ENCODE assay signal across 7 cellular contexts in the genomic region with DNA sequence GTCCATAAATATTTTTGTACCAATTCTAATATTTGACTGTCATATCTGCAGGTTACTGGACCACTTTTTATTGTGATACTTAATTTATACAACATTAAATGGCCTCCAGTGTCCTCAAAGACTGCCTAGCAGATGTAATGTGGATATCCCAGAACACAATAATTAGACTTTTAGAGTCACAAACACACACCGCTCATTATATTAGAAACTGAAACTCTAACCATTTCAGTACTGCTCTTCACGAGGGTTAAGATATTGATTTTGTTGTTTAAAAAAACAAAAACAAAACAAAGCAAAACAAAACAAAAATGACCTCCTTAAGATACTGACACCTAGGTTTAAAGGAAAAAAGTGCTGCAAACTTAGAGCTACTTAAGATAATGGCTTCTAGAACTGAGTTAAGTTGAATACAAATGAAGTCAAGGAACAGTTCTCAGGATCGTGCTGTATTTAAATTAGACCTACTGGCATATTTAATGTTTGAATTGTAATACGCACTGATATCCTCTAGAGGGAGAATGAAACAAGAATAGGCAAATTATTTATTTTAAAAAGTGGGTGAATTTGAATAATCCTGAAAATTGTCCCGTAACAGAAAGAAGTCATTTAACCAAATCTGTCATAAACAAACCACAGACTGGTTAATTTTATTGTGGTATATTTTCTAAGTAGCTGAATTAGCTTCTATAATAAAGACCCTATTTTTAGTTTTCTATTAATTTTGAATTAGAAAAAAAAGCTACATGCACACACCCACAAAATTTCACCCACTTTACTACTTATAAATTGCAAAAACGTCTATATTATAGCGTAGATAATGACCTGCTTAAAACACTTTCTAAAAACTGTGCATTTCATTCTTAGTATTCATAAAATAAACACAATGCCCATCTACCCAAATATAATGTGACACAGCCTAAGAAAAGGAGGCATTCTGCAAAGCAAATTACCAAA.
DNase-seq lines count a peak whose midpoint lies in the region; ATAC-seq, FAIRE-seq and TF ChIP-seq lines count a peak whose summit lies in the region.

No MANE protein-coding gene starts in this region.

- peak overlapping the region; percentile 70 for H3K4me3 Mint-ChIP-seq in activated naive CD8-positive, alpha-beta T cell treated with anti-CD3 and anti-CD28 coated beads for 36 hours

- no peaks in the 10 kb centered on the region for H3K36me3 Mint-ChIP-seq in activated naive CD8-positive, alpha-beta T cell treated with anti-CD3 and anti-CD28 coated beads for 36 hours

- H3K9me3 Mint-ChIP-seq in activated naive CD8-positive, alpha-beta T cell treated with anti-CD3 and anti-CD28 coated beads for 36 hours: no peaks in the 10 kb centered on the region

- TF ChIP-seq CTCF in cardiac muscle cell (IDR thresholded peaks at IDR 0.05; ENCODE audit: low read depth, low read length): peak; percentile 55

- peak; percentile 89 for FAIRE-seq in small intestine (lab: Jason Lieb, UNC)

- peaks cover 16% of the 10 kb centered on the region for H3K4me1 Mint-ChIP-seq in activated naive CD8-positive, alpha-beta T cell treated with anti-CD3 and anti-CD28 coated beads for 36 hours

- H3K27ac ChIP-seq in cardiac muscle cell: no peak overlapping the region
- H3K27ac ChIP-seq in small intestine (ENCODE audit: low read depth in 1 of 2, low read length in 1 of 2): no peak overlapping the region

- DNase-seq in EL (peak; percentile 17), NCI-H1048 (lab: John Stamatoyannopoulos, UW) (peak; percentile 20), cardiac muscle cell (ENCODE audit: low read depth in 1 of 2, low spot score in 1 of 2) (peak; percentile 35 to 55), small intestine (peak; percentile 46), GF-D8 (lab: John Stamatoyannopoulos, UW) (no peak)
- no peak for DNase-seq in activated naive CD8-positive, alpha-beta T cell treated with anti-CD3 and anti-CD28 coated beads for 36 hours

- 11 to 20% (median 14%) methylated on average over 7 of the region's 7 CpGs for WGBS in small intestine, 3 donors

- H3K27ac Mint-ChIP-seq in activated naive CD8-positive, alpha-beta T cell treated with anti-CD3 and anti-CD28 coated beads for 36 hours: peak overlapping the region; percentile 59

- H3K27me3 Mint-ChIP-seq in activated naive CD8-positive, alpha-beta T cell treated with anti-CD3 and anti-CD28 coated beads for 36 hours: no peaks in the 10 kb centered on the region

- H3K9me3 ChIP-seq in cardiac muscle cell (ENCODE audit: low read depth) (no peaks in the 10 kb centered on the region), small intestine (ENCODE audit: control insufficient read depth, low read depth) (no peaks in the 10 kb centered on the region)

- H3K27me3 ChIP-seq in cardiac muscle cell: no peaks in the 10 kb centered on the region
- H3K27me3 ChIP-seq in small intestine (ENCODE audit: control insufficient read depth in 2 of 2, insufficient read depth in 2 of 2, low read length in 2 of 2): no peaks in the 10 kb centered on the region

- H3K4me3 ChIP-seq in cardiac muscle cell (no peak overlapping the region), small intestine (ENCODE audit: low read depth in 1 of 2, low read length in 2 of 2) (no peak overlapping the region)

- no peaks in the 10 kb centered on the region for H3K4me1 ChIP-seq in cardiac muscle cell (ENCODE audit: low read depth)
- H3K4me1 ChIP-seq in small intestine (ENCODE audit: control insufficient read depth in 2 of 2, insufficient read depth in 1 of 2, low read depth in 1 of 2, low read length in 1 of 2): no peaks in the 10 kb centered on the region

- peak; percentile 76 for ATAC-seq in GM21528 (IDR thresholded peaks at IDR 0.05; ENCODE audit: low FRiP score, unreplicated experiment)

- H3K36me3 ChIP-seq in cardiac muscle cell (no peaks in the 10 kb centered on the region), small intestine (ENCODE audit: control insufficient read depth in 2 of 2, insufficient read depth in 2 of 2, low read length in 2 of 2) (no peaks in the 10 kb centered on the region)

Comparison
In these comparisons a context has a peak if more than half of its experiments do, and no peak if none do; other contexts are left out.
1. DNase-seq: peak in EL (single experiment), NCI-H1048 (single experiment), cardiac muscle cell (2 of 2) and small intestine (single experiment); none in activated naive CD8-positive, alpha-beta T cell treated with anti-CD3 and anti-CD28 coated beads for 36 hours (single experiment) and GF-D8 (single experiment).